ENCODE assay signal across 24 cellular contexts in genomic region chr1:51241119-51241518, GRCh38. TPM values are rescaled to one million over a fixed set of nuclear protein-coding genes. Genes with fewer than 3 reads are reported as not detected.
A peak's percentile ranks its signal among the peaks of the same experiment; 100 is the strongest.
DNase-seq lines count a peak whose midpoint lies in the region; ATAC-seq and TF ChIP-seq lines count a peak whose summit lies in the region.
"Had no signal": no experiment of that assay in that cellular context is flagged by ENCODE, and none has a peak within 500 bp of the region (broad histone marks: within the 10 kb centered on the region; RNA-seq: fewer than 3 reads in every experiment).

No MANE protein-coding gene starts in this region.

- peaks cover 91% of the 10 kb centered on the region for H4K20me1 ChIP-seq in hepatocyte (ENCODE audit: insufficient read depth, poor library complexity, severe bottlenecking)
- peaks cover 88% of the 10 kb centered on the region for H4K20me1 ChIP-seq in smooth muscle cell (ENCODE audit: low read depth)

- no peaks in the 10 kb centered on the region for H3K36me3 ChIP-seq in hepatocyte (replicated peaks; ENCODE audit: insufficient read depth, low read depth)
- H3K36me3 ChIP-seq in smooth muscle cell (ENCODE audit: low read depth) = no peaks in the 10 kb centered on the region
- H3K36me3 ChIP-seq: left lung, transverse colon had no signal

- H3K27ac ChIP-seq in hepatocyte = no peak overlapping the region
- no peak overlapping the region for H3K27ac ChIP-seq in smooth muscle cell (ENCODE audit: low read depth)
- H3K27ac ChIP-seq: left lung, SJSA1 had no signal

- H3K36me3 Mint-ChIP-seq in activated T-cell treated with anti-CD3 and anti-CD28 coated beads, Interleukin-2, amount 50 U/mL, for 4 hours (ENCODE audit: insufficient read depth) = peaks cover 7% of the 10 kb centered on the region
- H3K36me3 Mint-ChIP-seq in T-cell (peaks cover 15% of the 10 kb centered on the region), natural killer cell (no peaks in the 10 kb centered on the region)

- H3K9me3 ChIP-seq in hepatocyte (ENCODE audit: low read depth) (no peaks in the 10 kb centered on the region), smooth muscle cell (replicated peaks; ENCODE audit: low read depth) (no peaks in the 10 kb centered on the region)
- H3K9me3 ChIP-seq: left lung, SJSA1, transverse colon had no signal

- H3K4me3 Mint-ChIP-seq in activated T-cell treated with anti-CD3 and anti-CD28 coated beads, Interleukin-2, amount 50 U/mL, for 4 hours = peak overlapping the region; percentile 8
- H3K4me3 Mint-ChIP-seq in T-cell (peak overlapping the region in 2 of 3 donors; percentile 7 to 25), natural killer cell (no peak overlapping the region)
- H3K4me3 Mint-ChIP-seq: activated naive CD4-positive, alpha-beta T cell treated with anti-CD3 and anti-CD28 coated beads, Interleukin-2, amount 50 U/mL, for 24 hours; memory B cell had no signal

- no peak for ATAC-seq in activated T-cell treated with anti-CD3 and anti-CD28 coated beads, Interleukin-2, amount 50 U/mL, for 4 hours
- no peak for ATAC-seq in T-cell (replicated peaks in 1 of 4)
- ATAC-seq in natural killer cell = no peak
- ATAC-seq: left lung had no signal

- CTCF ChIA-PET in T-cell (lab: Charles Lee) = no interaction called here

- peaks cover 99% of the 10 kb centered on the region for H3K79me2 ChIP-seq in hepatocyte
- H3K79me2 ChIP-seq in smooth muscle cell (ENCODE audit: low read depth) = peaks cover 100% of the 10 kb centered on the region

- no peak overlapping the region for H3K27ac Mint-ChIP-seq in T-cell
- peak overlapping the region in 1 of 2 donors; percentile 63 for H3K27ac Mint-ChIP-seq in natural killer cell
- H3K27ac Mint-ChIP-seq: activated naive CD4-positive, alpha-beta T cell treated with anti-CD3 and anti-CD28 coated beads, Interleukin-2, amount 50 U/mL, for 24 hours; memory B cell had no signal

- H3K4me2 ChIP-seq in hepatocyte = peak overlapping the region; percentile 91
- peak overlapping the region; percentile 13 for H3K4me2 ChIP-seq in smooth muscle cell

- peaks cover 22% of the 10 kb centered on the region for H3K4me1 ChIP-seq in hepatocyte (ENCODE audit: insufficient read depth)
- H3K4me1 ChIP-seq in smooth muscle cell (ENCODE audit: low read depth) = peaks cover 16% of the 10 kb centered on the region

- intact Hi-C loops in head of caudate nucleus (cut with DNase I) = no loop called here
- intact Hi-C loops in natural killer cell (cut with micrococcal nuclease) = no loop called here

- H3K4me1 Mint-ChIP-seq in activated T-cell treated with anti-CD3 and anti-CD28 coated beads, Interleukin-2, amount 50 U/mL, for 4 hours (ENCODE audit: low read depth) = peaks cover 50% of the 10 kb centered on the region
- peaks cover 29 to 54% (median 53%) of the 10 kb centered on the region in 3 donors for H3K4me1 Mint-ChIP-seq in T-cell
- peaks cover 49 to 50% of the 10 kb centered on the region in 2 donors for H3K4me1 Mint-ChIP-seq in natural killer cell

- no peaks in the 10 kb centered on the region for H3K27me3 Mint-ChIP-seq in activated T-cell treated with anti-CD3 and anti-CD28 coated beads, Interleukin-2, amount 50 U/mL, for 4 hours (ENCODE audit: low read depth)
- no peaks in the 10 kb centered on the region for H3K27me3 Mint-ChIP-seq in T-cell
- no peaks in the 10 kb centered on the region for H3K27me3 Mint-ChIP-seq in natural killer cell (ENCODE audit: low read depth in 2 of 2)
- H3K27me3 Mint-ChIP-seq: activated naive CD4-positive, alpha-beta T cell treated with anti-CD3 and anti-CD28 coated beads, Interleukin-2, amount 50 U/mL, for 24 hours; CD4-positive, alpha-beta memory T cell; memory B cell had no signal

- no peak for DNase-seq in activated T-cell treated with anti-CD3 and anti-CD28 coated beads, Interleukin-2, amount 50 U/mL, for 4 hours
- DNase-seq in activated T-cell treated with anti-CD3 and anti-CD28 coated beads, Interleukin-2, amount 50 U/mL, for 48 hours = no peak
- DNase-seq in T-cell (no peak), hepatocyte (ENCODE audit: low spot score) (no peak), smooth muscle cell (lab: John Stamatoyannopoulos, UW; ENCODE audit: unreplicated experiment) (no peak), MV-4-11 (lab: John Stamatoyannopoulos, UW) (no peak), head of caudate nucleus (no peak), natural killer cell (no peak)
- DNase-seq: activated CD4-positive, alpha-beta T cell treated with anti-CD3 and anti-CD28 coated beads, Interleukin-2, amount 50 U/mL, for 4 hours; caudate nucleus; CD4-positive, alpha-beta memory T cell; glutamatergic neuron; left lung; NCI-H1092 treated with DMSO at 0.1 percent for 48 hours; NCI-H1694 treated with DMSO at 0.1 percent for 48 hours; NCI-H2171 treated with DMSO at 0.1 percent for 48 hours; NCI-H510A treated with DMSO at 0.1 percent for 48 hours; nucleus accumbens; RPMI8226; stimulated activated CD4-positive, alpha-beta T cell treated with anti-CD3 and anti-CD28 coated beads, Interleukin-4, amount 100 ng/mL, for 24 hours; transverse colon had no signal

- POLR2A ChIA-PET in T-cell (lab: Charles Lee) = no interaction called here

- H2AFZ ChIP-seq in hepatocyte (no peak overlapping the region), smooth muscle cell (ENCODE audit: low read depth) (no peak overlapping the region)

- TF ChIP-seq CTCF in hepatocyte (IDR thresholded peaks at IDR 0.05; ENCODE audit: poor library complexity) = no peak
- TF ChIP-seq CTCF in smooth muscle cell (IDR thresholded peaks at IDR 0.05; ENCODE audit: borderline replicate concordance, insufficient read depth, poor library complexity, severe bottlenecking) = no peak
- TF ChIP-seq CTCF in natural killer cell (IDR thresholded peaks at IDR 0.05) = no peak

- no peak overlapping the region for H3K4me3 ChIP-seq in hepatocyte
- H3K4me3 ChIP-seq in smooth muscle cell = no peak overlapping the region
- H3K4me3 ChIP-seq: left lung, SJSA1, transverse colon had no signal

- no peaks in the 10 kb centered on the region for H3K9me3 Mint-ChIP-seq in activated T-cell treated with anti-CD3 and anti-CD28 coated beads, Interleukin-2, amount 50 U/mL, for 4 hours
- no peaks in the 10 kb centered on the region for H3K9me3 Mint-ChIP-seq in T-cell
- H3K9me3 Mint-ChIP-seq in natural killer cell = no peaks in the 10 kb centered on the region
- H3K9me3 Mint-ChIP-seq: activated naive CD4-positive, alpha-beta T cell treated with anti-CD3 and anti-CD28 coated beads, Interleukin-2, amount 50 U/mL, for 24 hours; CD4-positive, alpha-beta memory T cell; memory B cell had no signal

- no peaks in the 10 kb centered on the region for H3K9me2 ChIP-seq in hepatocyte (replicated peaks; ENCODE audit: insufficient read depth)

- no peaks in the 10 kb centered on the region for H3F3A ChIP-seq in smooth muscle cell (ENCODE audit: low read depth)

- H3K9ac ChIP-seq in smooth muscle cell (ENCODE audit: low read depth) = no peak overlapping the region

- WGBS in hepatocyte (ENCODE audit: low lambda C conversion rate, missing lambda C conversion rate) = 86% methylated on average over 1 of the region's 1 CpG
- whole genome bisulfite sequencing in smooth muscle cell (ENCODE audit: low lambda C conversion rate) = 81% methylated on average over 1 of the region's 1 CpG

- H3K27me3 ChIP-seq in hepatocyte = no peaks in the 10 kb centered on the region
- no peaks in the 10 kb centered on the region for H3K27me3 ChIP-seq in smooth muscle cell (ENCODE audit: low read depth)
- H3K27me3 ChIP-seq: left lung, SJSA1, transverse colon had no signal

RNA-seq across cellular contexts. Expression of gene RNF11, which starts 5.0 kb away (rescaled TPM):
- 10 to 100 TPM; 29.7 to 33.3 (median 30.3) TPM for total RNA-seq in activated T-cell treated with anti-CD3 and anti-CD28 coated beads, Interleukin-2, amount 50 U/mL, for 4 hours
- 10 to 100 TPM; 33.3 to 66.0 (median 39.8) TPM for total RNA-seq in T-cell
- total RNA-seq in hepatocyte = 99.8 and 102 TPM in 2 replicates
- 42.4 and 55.9 TPM in 2 replicates for polyA plus RNA-seq in hepatocyte
- 123 and 133 TPM in 2 replicates for total RNA-seq in smooth muscle cell
- 59.1 and 68.7 TPM in 2 replicates for polyA plus RNA-seq in smooth muscle cell
- 10 to 100 TPM; 68.3 to 89.5 (median 68.4) TPM for total RNA-seq in natural killer cell
